ENCODE assay signal across 19 cellular contexts in genomic region chr4:8048856-8049686, GRCh38.
DNase-seq lines count a peak whose midpoint lies in the region; ATAC-seq and TF ChIP-seq lines count a peak whose summit lies in the region.
"Had no signal": no experiment of that assay in that cellular context is flagged by ENCODE, and none has a peak within 500 bp of the region (broad histone marks: within the 10 kb centered on the region; RNA-seq: fewer than 3 reads in every experiment).

No MANE protein-coding gene starts in this region.

- peak overlapping the region; percentile 79 for H3K27ac ChIP-seq in psoas muscle
- H3K27ac ChIP-seq: breast epithelium, gastroesophageal sphincter, HL-60, left ventricle myocardium inferior, thoracic aorta had no signal

- H3K4me3 ChIP-seq in NT2/D1 (ENCODE audit: insufficient read length, low read depth) (no peak overlapping the region), psoas muscle (no peak overlapping the region)
- H3K4me3 ChIP-seq: breast epithelium, gastroesophageal sphincter, left ventricle myocardium inferior, thoracic aorta had no signal

- WGBS in psoas muscle, 3 donors = 84 to 91% (median 88%) methylated on average over 18 of the region's 18 CpGs

- intact Hi-C loops in psoas muscle (cut with DNase I) = no loop called here

- peak overlapping the region; percentile 65 for H3K9ac ChIP-seq in NT2/D1 (ENCODE audit: insufficient read length, low read depth)

- H3K4me1 ChIP-seq in NT2/D1 (ENCODE audit: insufficient read depth, insufficient read length) (peaks cover 28% of the 10 kb centered on the region), psoas muscle (peaks cover 25% of the 10 kb centered on the region)

- H3K36me3 ChIP-seq in NT2/D1 (ENCODE audit: insufficient read depth, insufficient read length, low read length) (no peaks in the 10 kb centered on the region), psoas muscle (ENCODE audit: insufficient read depth in 1 of 2, low read depth in 1 of 2) (peaks cover 3 to 73% of the 10 kb centered on the region in 2 donors)
- H3K36me3 ChIP-seq: breast epithelium, left ventricle myocardium inferior had no signal

- peak; percentile 15 for DNase-seq in NCI-H2196 (lab: John Stamatoyannopoulos, UW; ENCODE audit: unreplicated experiment)
- DNase-seq in NCI-H2196 treated with DMSO at 0.1 percent for 48 hours (lab: John Stamatoyannopoulos, UW; ENCODE audit: unreplicated experiment) = no peak
- peak; percentile 71 for DNase-seq in NT2/D1 (ENCODE audit: low read depth, low spot score)
- peak; percentile 79 for DNase-seq in iPS DF 4.7 (ENCODE audit: extremely low read depth, low spot score)
- DNase-seq in psoas muscle = no peak
- DNase-seq in NCI-H187 (lab: John Stamatoyannopoulos, UW) = no peak
- no peak for DNase-seq in NCI-H345 (lab: John Stamatoyannopoulos, UW)
- DNase-seq: ACHN; activated CD4-positive, alpha-beta T cell treated with anti-CD3 and anti-CD28 coated beads for 4 hours; DMS79 treated with DMSO at 0.1 percent for 48 hours; left ventricle myocardium inferior; stimulated activated CD4-positive, alpha-beta T cell treated with anti-CD3 and anti-CD28 coated beads, Interleukin-12 subunit alpha, Interleukin-12 subunit beta, amount 100 ng/mL, for 4 hours; SW 1271 had no signal

- no peaks in the 10 kb centered on the region for H3K27me3 ChIP-seq in NT2/D1 (ENCODE audit: insufficient read depth, insufficient read length)
- no peaks in the 10 kb centered on the region for H3K27me3 ChIP-seq in psoas muscle (ENCODE audit: insufficient read depth in 3 of 3, low read length in 2 of 3)
- H3K27me3 ChIP-seq: breast epithelium, gastroesophageal sphincter had no signal

- TF ChIP-seq CTCF in psoas muscle (IDR thresholded peaks at IDR 0.05) = no peak

- ATAC-seq in psoas muscle = no peak
- ATAC-seq in HG02884 (IDR thresholded peaks at IDR 0.05; ENCODE audit: unreplicated experiment) = no peak
- ATAC-seq: activated T-helper 17 cell treated with anti-CD3 and anti-CD28 coated beads, Interleukin-2, amount 50 U/mL, for 72 hours; gastroesophageal sphincter had no signal

- H3K9me3 ChIP-seq in NT2/D1 (ENCODE audit: insufficient read depth, low read length) = peaks cover 2% of the 10 kb centered on the region; the same call in 1 of the 2 replicates
- no peaks in the 10 kb centered on the region for H3K9me3 ChIP-seq in psoas muscle
- H3K9me3 ChIP-seq: breast epithelium, gastroesophageal sphincter, left ventricle myocardium inferior, thoracic aorta had no signal

Comparison
In these comparisons a context has a peak if more than half of its experiments do, and no peak if none do; other contexts are left out.
1. DNase-seq: peak in NCI-H2196 (single experiment), NT2/D1 (single experiment) and iPS DF 4.7 (single experiment); none in NCI-H2196 treated with DMSO at 0.1 percent for 48 hours (single experiment), psoas muscle (0 of 2), NCI-H187 (0 of 2) and NCI-H345 (single experiment).